1 cellular context compared by ENCODE assay signal in the genomic region with DNA sequence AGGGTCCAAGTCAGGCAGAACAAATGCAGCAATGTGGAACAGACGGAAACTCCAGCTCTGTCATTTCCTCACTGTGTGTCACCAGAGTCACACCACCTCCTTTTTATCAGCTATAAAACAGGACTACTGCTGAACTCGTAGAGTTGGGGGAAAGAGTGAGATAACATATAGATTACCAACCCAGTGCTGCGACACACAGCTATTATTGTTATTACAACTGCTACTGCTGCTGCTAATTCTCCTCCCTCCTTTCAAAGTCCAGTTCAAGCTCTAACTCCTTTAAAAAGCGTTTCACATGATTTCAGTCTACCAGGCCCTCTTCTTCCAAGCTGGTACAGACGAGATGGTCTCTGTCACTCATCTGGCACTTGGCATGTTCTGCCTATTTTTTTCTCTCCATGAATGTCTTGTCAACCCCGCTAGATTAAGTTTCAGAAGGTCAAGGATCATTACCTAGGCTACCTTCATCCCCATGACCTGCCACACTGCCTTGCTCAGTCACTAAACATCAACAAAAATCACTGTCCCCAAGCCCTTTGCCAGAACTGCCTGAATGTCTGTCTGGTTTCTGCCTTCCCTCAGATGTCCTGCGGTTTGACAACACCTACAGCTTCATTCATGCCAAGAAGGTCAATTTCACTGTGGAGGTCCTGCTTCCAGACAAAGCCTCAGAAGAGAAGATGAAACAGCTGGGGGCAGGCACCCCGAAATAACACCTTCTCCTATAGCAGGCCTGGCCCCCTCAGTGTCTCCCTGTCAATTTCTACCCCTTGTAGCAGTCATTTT.
TF ChIP-seq lines count a peak whose summit lies in the region.

No MANE protein-coding gene starts in this region.

TF ChIP-seq in HEK293, 187 proteins besides CTCF, POLR2A, EP300 and RAD21 (continued from another document):
- TF ChIP-seq, protein P1, sequence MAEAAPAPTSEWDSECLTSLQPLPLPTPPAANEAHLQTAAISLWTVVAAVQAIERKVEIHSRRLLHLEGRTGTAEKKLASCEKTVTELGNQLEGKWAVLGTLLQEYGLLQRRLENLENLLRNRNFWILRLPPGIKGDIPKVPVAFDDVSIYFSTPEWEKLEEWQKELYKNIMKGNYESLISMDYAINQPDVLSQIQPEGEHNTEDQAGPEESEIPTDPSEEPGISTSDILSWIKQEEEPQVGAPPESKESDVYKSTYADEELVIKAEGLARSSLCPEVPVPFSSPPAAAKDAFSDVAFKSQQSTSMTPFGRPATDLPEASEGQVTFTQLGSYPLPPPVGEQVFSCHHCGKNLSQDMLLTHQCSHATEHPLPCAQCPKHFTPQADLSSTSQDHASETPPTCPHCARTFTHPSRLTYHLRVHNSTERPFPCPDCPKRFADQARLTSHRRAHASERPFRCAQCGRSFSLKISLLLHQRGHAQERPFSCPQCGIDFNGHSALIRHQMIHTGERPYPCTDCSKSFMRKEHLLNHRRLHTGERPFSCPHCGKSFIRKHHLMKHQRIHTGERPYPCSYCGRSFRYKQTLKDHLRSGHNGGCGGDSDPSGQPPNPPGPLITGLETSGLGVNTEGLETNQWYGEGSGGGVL (tag by site-specific recombination; IDR thresholded peaks at IDR 0.05), result peak; percentile 59
- no peak for TF ChIP-seq ZNF146 (tag by site-specific recombination; IDR thresholded peaks at IDR 0.05)
- TF ChIP-seq ZNF830 (tag by site-specific recombination; IDR thresholded peaks at IDR 0.05; ENCODE audit: low read depth), result no peak
- peak; percentile 25; the same call in 1 of the 2 replicates for TF ChIP-seq TRIM28 (IDR thresholded peaks at IDR 0.05; ENCODE audit: borderline replicate concordance, low read length)
- no peak for TF ChIP-seq ZNF571 (tag by site-specific recombination; IDR thresholded peaks at IDR 0.05)
- no peak for TF ChIP-seq ZNF138 (tag by site-specific recombination; IDR thresholded peaks at IDR 0.05; ENCODE audit: borderline replicate concordance)
TF ChIP-seq in HEK293: peak in this region for 6.
